1 cellular context compared by ENCODE assay signal in genomic region chr2:47070920-47071824, GRCh38.
TF ChIP-seq lines count a peak whose summit lies in the region.

No MANE protein-coding gene starts in this region.

TF ChIP-seq in HepG2, 621 proteins besides CTCF, POLR2A, EP300 and RAD21 (continued from another document and continues in another):
- no peak for TF ChIP-seq ZNF468 (CRISPR knock-in tag; IDR thresholded peaks at IDR 0.05)
- TF ChIP-seq HNRNPLL (IDR thresholded peaks at IDR 0.05; ENCODE audit: low read depth, low read length, poor library complexity, severe bottlenecking), result no peak
- TF ChIP-seq CC2D1A (CRISPR knock-in tag; IDR thresholded peaks at IDR 0.05), result no peak; the same call in 1 of the 2 replicates
- TF ChIP-seq ARHGAP35 (CRISPR knock-in tag; IDR thresholded peaks at IDR 0.05; ENCODE audit: borderline replicate concordance), result no peak
- peak; percentile 89 for TF ChIP-seq ZNF512B (CRISPR knock-in tag; IDR thresholded peaks at IDR 0.05; ENCODE audit: borderline replicate concordance)
- no peak for TF ChIP-seq ZNF660 (CRISPR knock-in tag; IDR thresholded peaks at IDR 0.05; ENCODE audit: borderline replicate concordance, low read depth)
- peak; percentile 68; the same call in 1 of the 2 replicates for TF ChIP-seq ZBTB39 (CRISPR knock-in tag; IDR thresholded peaks at IDR 0.05)
- TF ChIP-seq ADNP (CRISPR knock-in tag; IDR thresholded peaks at IDR 0.05), result no peak
- no peak for TF ChIP-seq ZC3H13 (CRISPR knock-in tag; IDR thresholded peaks at IDR 0.05)
- TF ChIP-seq ZNF407 (CRISPR knock-in tag; IDR thresholded peaks at IDR 0.05; ENCODE audit: not compliant biosample characterization), result no peak
- TF ChIP-seq NFATC3 (CRISPR knock-in tag; IDR thresholded peaks at IDR 0.05), result peak; percentile 19; the same call in 1 of the 2 replicates
- TF ChIP-seq ZNF749 (CRISPR knock-in tag; IDR thresholded peaks at IDR 0.05; ENCODE audit: borderline replicate concordance), result no peak; the same call in 1 of the 2 replicates
- no peak for TF ChIP-seq FOXK2 (IDR thresholded peaks at IDR 0.05)
- 0 out of 2 replicates have a peak, but pooled peaks have one; percentile 67 for TF ChIP-seq ZNF564 (CRISPR knock-in tag; IDR thresholded peaks at IDR 0.05)
- TF ChIP-seq ZBTB10 (CRISPR knock-in tag; IDR thresholded peaks at IDR 0.05; ENCODE audit: borderline replicate concordance), result no peak
- TF ChIP-seq ZNF329 (CRISPR knock-in tag; IDR thresholded peaks at IDR 0.05; ENCODE audit: low read depth), result no peak
- TF ChIP-seq CHD2 (IDR thresholded peaks at IDR 0.05; ENCODE audit: low read depth, low read length), result no peak; the same call in 1 of the 2 replicates
- TF ChIP-seq DBP (CRISPR knock-in tag; IDR thresholded peaks at IDR 0.05; ENCODE audit: not compliant biosample characterization), result no peak
- peak; percentile 63; the same call in 1 of the 2 replicates for TF ChIP-seq THYN1 (CRISPR knock-in tag; IDR thresholded peaks at IDR 0.05; ENCODE audit: borderline replicate concordance, low read depth)
- TF ChIP-seq ATF2 (CRISPR knock-in tag; IDR thresholded peaks at IDR 0.05), result no peak; the same call in 1 of the 2 replicates
- no peak for TF ChIP-seq ZFYVE20 (CRISPR knock-in tag; IDR thresholded peaks at IDR 0.05; ENCODE audit: borderline replicate concordance, low read depth)
- TF ChIP-seq ZNF510 (CRISPR knock-in tag; IDR thresholded peaks at IDR 0.05; ENCODE audit: low read depth), result no peak
- TF ChIP-seq ZNF205 (CRISPR knock-in tag; IDR thresholded peaks at IDR 0.05), result peak; percentile 40
- TF ChIP-seq ZNF234 (CRISPR knock-in tag; conservative IDR thresholded peaks at IDR 0.05), result no peak
- no peak for TF ChIP-seq ZNF883 (CRISPR knock-in tag; IDR thresholded peaks at IDR 0.05; ENCODE audit: not compliant biosample characterization)
- TF ChIP-seq ZNF781 (CRISPR knock-in tag; IDR thresholded peaks at IDR 0.05; ENCODE audit: borderline replicate concordance, not compliant biosample characterization), result peak; percentile 27
- TF ChIP-seq ZMYM4 (CRISPR knock-in tag; IDR thresholded peaks at IDR 0.05), result peak; percentile 72
- peak; percentile 89 for TF ChIP-seq ZNF232 (CRISPR knock-in tag; IDR thresholded peaks at IDR 0.05; ENCODE audit: borderline replicate concordance)
- no peak for TF ChIP-seq ZBTB33 (CRISPR knock-in tag; IDR thresholded peaks at IDR 0.05)
- TF ChIP-seq DPF2 (CRISPR knock-in tag; IDR thresholded peaks at IDR 0.05; ENCODE audit: borderline replicate concordance, low read depth), result peak; percentile 53; the same call in 1 of the 2 replicates
- TF ChIP-seq SMYD3 (CRISPR knock-in tag; IDR thresholded peaks at IDR 0.05), result no peak; the same call in 1 of the 2 replicates
- peak; percentile 69; the same call in 1 of the 2 replicates for TF ChIP-seq ZNF256 (CRISPR knock-in tag; conservative IDR thresholded peaks at IDR 0.05)
- no peak for TF ChIP-seq ATF4 (CRISPR knock-in tag; IDR thresholded peaks at IDR 0.05)
- no peak for TF ChIP-seq TERF1 (CRISPR knock-in tag; IDR thresholded peaks at IDR 0.05)
